ENCODE assay signal across 22 cellular contexts in genomic region chr22:31275576-31275975, GRCh38. TPM values are rescaled to one million over a fixed set of nuclear protein-coding genes. Genes with fewer than 3 reads are reported as not detected.
DNase-seq lines count a peak whose midpoint lies in the region; ATAC-seq, FAIRE-seq and TF ChIP-seq lines count a peak whose summit lies in the region.
"Had no signal": no experiment of that assay in that cellular context is flagged by ENCODE, and none has a peak within 500 bp of the region (broad histone marks: within the 10 kb centered on the region; RNA-seq: fewer than 3 reads in every experiment).

No MANE protein-coding gene starts in this region.

- H3K4me3 ChIP-seq in CD8-positive, alpha-beta T cell (ENCODE audit: low read depth, low read length), result no peak overlapping the region
- no peak overlapping the region for H3K4me3 ChIP-seq in endothelial cell of umbilical vein (replicated peaks in 1 of 3; ENCODE audit: insufficient read depth in 1 of 3, low read depth in 1 of 3, low read length in 3 of 3)
- no peak overlapping the region for H3K4me3 ChIP-seq in smooth muscle cell
- H3K4me3 ChIP-seq: BLaER1 treated with 17β-estradiol and CSF1 and Interleukin-3, amounts not matched to agents 10 nM and 100 nM; esophagus muscularis mucosa; gastrocnemius medialis; left ventricle myocardium inferior; skin epidermis had no signal

- WGBS in smooth muscle cell (ENCODE audit: low lambda C conversion rate), result 71% methylated on average over 5 of the region's 5 CpGs

- H2AFZ ChIP-seq in endothelial cell of umbilical vein (ENCODE audit: low read depth, low read length) (no peak overlapping the region), smooth muscle cell (ENCODE audit: low read depth) (no peak overlapping the region)

- peak overlapping the region; percentile 36 for H3K27ac Mint-ChIP-seq in activated CD8-positive, alpha-beta T cell treated with anti-CD3 and anti-CD28 coated beads for 36 hours
- no peak overlapping the region for H3K27ac Mint-ChIP-seq in activated CD8-positive, alpha-beta T cell treated with anti-CD3 and anti-CD28 coated beads, Interleukin-2, amount 10 ng/mL, durations not matched to agents 7 days and 5 days
- peak overlapping the region; percentile 91 for H3K27ac Mint-ChIP-seq in CD8-positive, alpha-beta T cell

- BruUV-seq in endothelial cell of umbilical vein (replicated peaks; lab: Mats Ljungman, UMichigan), result no TSS peak

- TF ChIP-seq CTCF in activated CD8-positive, alpha-beta T cell treated with anti-CD3 and anti-CD28 coated beads for 36 hours (IDR thresholded peaks at IDR 0.05), result no peak
- TF ChIP-seq CTCF in CD8-positive, alpha-beta T cell (IDR thresholded peaks at IDR 0.05), result no peak
- no peak for TF ChIP-seq CTCF in endothelial cell of umbilical vein (IDR thresholded peaks at IDR 0.05; ENCODE audit: extremely low read depth in 1 of 2, insufficient read depth in 1 of 2, low read depth in 1 of 2, low read length in 2 of 2)
- no peak for TF ChIP-seq CTCF in smooth muscle cell (IDR thresholded peaks at IDR 0.05; ENCODE audit: borderline replicate concordance, insufficient read depth, poor library complexity, severe bottlenecking)

- CTCF ChIA-PET in activated CD8-positive, alpha-beta T cell treated with anti-CD3 and anti-CD28 coated beads for 36 hours (lab: Charles Lee), result interaction anchor here (3.3 to 7.4 kb wide), 3 partner anchors 23 to 63 kb away, joined by 18 to 110 read pairs (median 51); partner anchors contain the start of gene LIMK2
- CTCF ChIA-PET in activated CD8-positive, alpha-beta T cell treated with anti-CD3 and anti-CD28 coated beads, Interleukin-2, amount 10 ng/mL, durations not matched to agents 7 days and 5 days (lab: Charles Lee), result interaction anchor here (1.1 to 1.2 kb wide), 2 partner anchors 19 to 168 kb away, joined by 3 to 4 read pairs; no protein-coding TSS in a partner anchor
- CTCF ChIA-PET in CD8-positive, alpha-beta T cell (lab: Charles Lee), result interaction anchor here (0.7 to 7.6 kb wide), 7 partner anchors 9 to 512 kb away, joined by 3 to 84 read pairs (median 5); partner anchors contain the start of genes LIMK2 and PIK3IP1
- CTCF ChIA-PET in endothelial cell of umbilical vein (lab: Charles Lee), result interaction anchor here (4.4 to 7.9 kb wide), 3 partner anchors 17 to 47 kb away, joined by 33 to 169 read pairs (median 50); partner anchors contain the start of gene PIK3IP1

- dilution Hi-C loops in endothelial cell of umbilical vein (cut with MboI; ENCODE audit: extremely low pct_ligation_motif_present, low sequenced_read_pairs), result no loop called here

- no peaks in the 10 kb centered on the region for H3K9me3 ChIP-seq in CD8-positive, alpha-beta T cell (ENCODE audit: low read length)
- H3K9me3 ChIP-seq in endothelial cell of umbilical vein (replicated peaks; ENCODE audit: control insufficient read depth, insufficient read depth, low read length) (no peaks in the 10 kb centered on the region), smooth muscle cell (replicated peaks; ENCODE audit: low read depth) (no peaks in the 10 kb centered on the region)
- H3K9me3 ChIP-seq: BLaER1 treated with 17β-estradiol and CSF1 and Interleukin-3, amounts not matched to agents 10 nM and 100 nM; esophagus muscularis mucosa; gastrocnemius medialis; left ventricle myocardium inferior had no signal

- intact Hi-C loops in activated CD8-positive, alpha-beta T cell treated with anti-CD3 and anti-CD28 coated beads for 36 hours (cut with micrococcal nuclease), result no loop called here
- intact Hi-C loops in CD8-positive, alpha-beta T cell (cut with DNase I, micrococcal nuclease), result loop anchor here in 1 of 2 experiments (10.0 kb wide), 1 partner anchor 311 kb away; the partner anchor contains the start of genes MORC2 and TUG1
- intact Hi-C loops in endothelial cell of umbilical vein (cut with micrococcal nuclease), result no loop called here

- H3K27me3 ChIP-seq in CD8-positive, alpha-beta T cell (ENCODE audit: insufficient read depth, low read length), result no peaks in the 10 kb centered on the region
- no peaks in the 10 kb centered on the region for H3K27me3 ChIP-seq in endothelial cell of umbilical vein (ENCODE audit: control insufficient read depth in 2 of 2, insufficient read depth in 2 of 2, low read length in 2 of 2)
- no peaks in the 10 kb centered on the region for H3K27me3 ChIP-seq in smooth muscle cell (ENCODE audit: low read depth)
- H3K27me3 ChIP-seq: BLaER1 treated with 17β-estradiol and CSF1 and Interleukin-3, amounts not matched to agents 10 nM and 100 nM; esophagus muscularis mucosa; gastrocnemius medialis had no signal

- no peaks in the 10 kb centered on the region for H3K9me1 ChIP-seq in endothelial cell of umbilical vein (replicated peaks; ENCODE audit: control insufficient read depth, extremely low read depth, insufficient read depth, low read length)

- no peaks in the 10 kb centered on the region for H3K9me3 Mint-ChIP-seq in activated CD8-positive, alpha-beta T cell treated with anti-CD3 and anti-CD28 coated beads for 36 hours
- no peaks in the 10 kb centered on the region for H3K9me3 Mint-ChIP-seq in activated CD8-positive, alpha-beta T cell treated with anti-CD3 and anti-CD28 coated beads, Interleukin-2, amount 10 ng/mL, durations not matched to agents 7 days and 5 days (ENCODE audit: insufficient read depth)
- H3K9me3 Mint-ChIP-seq in CD8-positive, alpha-beta T cell, result no peaks in the 10 kb centered on the region

- no peak for DNase-seq in activated CD8-positive, alpha-beta T cell treated with anti-CD3 and anti-CD28 coated beads for 36 hours
- no peak for DNase-seq in activated CD8-positive, alpha-beta T cell treated with anti-CD3 and anti-CD28 coated beads, Interleukin-2, amount 10 ng/mL, durations not matched to agents 7 days and 5 days
- no peak for DNase-seq in CD8-positive, alpha-beta T cell
- DNase-seq in endothelial cell of umbilical vein (ENCODE audit: low read depth, low spot score), result no peak
- no peak for DNase-seq in smooth muscle cell (lab: John Stamatoyannopoulos, UW; ENCODE audit: unreplicated experiment)
- DNase-seq in NCI-H1105 treated with DMSO at 0.1 percent for 48 hours (lab: John Stamatoyannopoulos, UW), result no peak
- DNase-seq in pons (ENCODE audit: low spot score), result no peak
- no peak for DNase-seq in Ammon's horn (ENCODE audit: low spot score)
- DNase-seq: activated CD4-positive, alpha-beta T cell treated with anti-CD3 and anti-CD28 coated beads, Interleukin-2, amount 50 U/mL, for 1 hour; DMS 273 treated with DMSO at 0.1 percent for 48 hours; gastrocnemius medialis; H7; hypothalamus; left ventricle myocardium inferior; NCI-H187; SIG-M5; stimulated activated CD4-positive, alpha-beta T cell treated with anti-CD3 and anti-CD28 coated beads, Interleukin-2, amount 100 ng/mL, for 24 hours; stimulated activated naive CD4-positive, alpha-beta T cell treated with Interleukin-2 at 50 U/mL for 16 hours had no signal

- H4K20me1 ChIP-seq in endothelial cell of umbilical vein (replicated peaks; ENCODE audit: control insufficient read depth, extremely low read depth, insufficient read depth, low read length) (no peaks in the 10 kb centered on the region), smooth muscle cell (ENCODE audit: low read depth) (peaks cover 41% of the 10 kb centered on the region)

- H3F3A ChIP-seq in smooth muscle cell (ENCODE audit: low read depth), result peaks cover 25% of the 10 kb centered on the region

- FAIRE-seq in endothelial cell of umbilical vein (lab: Jason Lieb, UNC), result peak; percentile 12
- FAIRE-seq: G401.6 had no signal

- TF ChIP-seq POLR2A in endothelial cell of umbilical vein (IDR thresholded peaks at IDR 0.05; ENCODE audit: low read depth, low read length), result no peak

- peaks cover 14% of the 10 kb centered on the region for H3K36me3 ChIP-seq in CD8-positive, alpha-beta T cell (ENCODE audit: insufficient read depth, low read length)
- H3K36me3 ChIP-seq in endothelial cell of umbilical vein (ENCODE audit: control insufficient read depth in 2 of 2, extremely low read depth in 1 of 2, insufficient read depth in 2 of 2, low read length in 2 of 2) (peaks cover 26 to 51% of the 10 kb centered on the region in 2 experiments), smooth muscle cell (ENCODE audit: low read depth) (peaks cover 17% of the 10 kb centered on the region)

- no peak for ATAC-seq in activated CD8-positive, alpha-beta T cell treated with anti-CD3 and anti-CD28 coated beads for 36 hours
- no peak for ATAC-seq in activated CD8-positive, alpha-beta T cell treated with anti-CD3 and anti-CD28 coated beads, Interleukin-2, amount 10 ng/mL, durations not matched to agents 7 days and 5 days
- ATAC-seq in CD8-positive, alpha-beta T cell, result no peak
- ATAC-seq: gastrocnemius medialis had no signal

- H3K27ac ChIP-seq in CD8-positive, alpha-beta T cell (ENCODE audit: low read depth, low read length), result peak overlapping the region; percentile 4
- H3K27ac ChIP-seq in endothelial cell of umbilical vein (ENCODE audit: insufficient read depth, low read depth, low read length) (no peak overlapping the region), smooth muscle cell (ENCODE audit: low read depth) (peak overlapping the region; percentile 14)
- H3K27ac ChIP-seq: BLaER1 treated with 17β-estradiol and CSF1 and Interleukin-3, amounts not matched to agents 10 nM and 100 nM; esophagus muscularis mucosa; gastrocnemius medialis; left ventricle myocardium inferior had no signal

- no peaks in the 10 kb centered on the region for H3K27me3 Mint-ChIP-seq in activated CD8-positive, alpha-beta T cell treated with anti-CD3 and anti-CD28 coated beads for 36 hours
- no peaks in the 10 kb centered on the region for H3K27me3 Mint-ChIP-seq in activated CD8-positive, alpha-beta T cell treated with anti-CD3 and anti-CD28 coated beads, Interleukin-2, amount 10 ng/mL, durations not matched to agents 7 days and 5 days (ENCODE audit: low read depth)
- H3K27me3 Mint-ChIP-seq in CD8-positive, alpha-beta T cell (ENCODE audit: low read depth), result no peaks in the 10 kb centered on the region

- no peak overlapping the region for H3K4me3 Mint-ChIP-seq in activated CD8-positive, alpha-beta T cell treated with anti-CD3 and anti-CD28 coated beads for 36 hours
- no peak overlapping the region for H3K4me3 Mint-ChIP-seq in activated CD8-positive, alpha-beta T cell treated with anti-CD3 and anti-CD28 coated beads, Interleukin-2, amount 10 ng/mL, durations not matched to agents 7 days and 5 days
- no peak overlapping the region for H3K4me3 Mint-ChIP-seq in CD8-positive, alpha-beta T cell

- H3K36me3 Mint-ChIP-seq in activated CD8-positive, alpha-beta T cell treated with anti-CD3 and anti-CD28 coated beads for 36 hours (ENCODE audit: low read depth), result peaks cover 46% of the 10 kb centered on the region
- peaks cover 65% of the 10 kb centered on the region for H3K36me3 Mint-ChIP-seq in activated CD8-positive, alpha-beta T cell treated with anti-CD3 and anti-CD28 coated beads, Interleukin-2, amount 10 ng/mL, durations not matched to agents 7 days and 5 days (ENCODE audit: low read depth)
- H3K36me3 Mint-ChIP-seq in CD8-positive, alpha-beta T cell, result peaks cover 57% of the 10 kb centered on the region

- H3K4me2 ChIP-seq in endothelial cell of umbilical vein (ENCODE audit: insufficient read depth, low read length), result no peak overlapping the region
- H3K4me2 ChIP-seq in smooth muscle cell, result no peak overlapping the region
- H3K4me2 ChIP-seq: BLaER1 treated with 17β-estradiol and CSF1 and Interleukin-3, amounts not matched to agents 10 nM and 100 nM had no signal

- H3K9ac ChIP-seq in endothelial cell of umbilical vein (replicated peaks; ENCODE audit: extremely low read depth, insufficient read depth, low read length) (no peak overlapping the region), smooth muscle cell (ENCODE audit: low read depth) (no peak overlapping the region)

- peaks cover 68% of the 10 kb centered on the region for H3K4me1 Mint-ChIP-seq in activated CD8-positive, alpha-beta T cell treated with anti-CD3 and anti-CD28 coated beads for 36 hours (ENCODE audit: low read depth)
- peaks cover 28% of the 10 kb centered on the region for H3K4me1 Mint-ChIP-seq in activated CD8-positive, alpha-beta T cell treated with anti-CD3 and anti-CD28 coated beads, Interleukin-2, amount 10 ng/mL, durations not matched to agents 7 days and 5 days (ENCODE audit: low read depth)
- H3K4me1 Mint-ChIP-seq in CD8-positive, alpha-beta T cell (ENCODE audit: low read depth), result peaks cover 81% of the 10 kb centered on the region

- peaks cover 89% of the 10 kb centered on the region for H3K4me1 ChIP-seq in CD8-positive, alpha-beta T cell (ENCODE audit: insufficient read depth, low read length)
- H3K4me1 ChIP-seq in endothelial cell of umbilical vein (ENCODE audit: control insufficient read depth, extremely low read depth, insufficient read depth, low read length) (no peaks in the 10 kb centered on the region), smooth muscle cell (ENCODE audit: low read depth) (no peaks in the 10 kb centered on the region)
- H3K4me1 ChIP-seq: BLaER1 treated with 17β-estradiol and CSF1 and Interleukin-3, amounts not matched to agents 10 nM and 100 nM; gastrocnemius medialis had no signal

- H3K79me2 ChIP-seq in endothelial cell of umbilical vein (ENCODE audit: control insufficient read depth, insufficient read depth, low read length) (no peaks in the 10 kb centered on the region), smooth muscle cell (ENCODE audit: low read depth) (no peaks in the 10 kb centered on the region)

- POLR2A ChIA-PET in activated CD8-positive, alpha-beta T cell treated with anti-CD3 and anti-CD28 coated beads for 36 hours (lab: Charles Lee), result no interaction called here
- POLR2A ChIA-PET in activated CD8-positive, alpha-beta T cell treated with anti-CD3 and anti-CD28 coated beads, Interleukin-2, amount 10 ng/mL, durations not matched to agents 7 days and 5 days (lab: Charles Lee), result interaction anchor here (1.5 kb wide), 1 partner anchor 17 kb away, joined by 5 read pairs; the partner anchor contains the start of gene PIK3IP1
- POLR2A ChIA-PET in CD8-positive, alpha-beta T cell (lab: Charles Lee), result interaction anchor here (7.0 to 18.7 kb wide), 2 partner anchors 10 to 19 kb away, joined by 57 to 608 read pairs; partner anchors contain the start of gene PIK3IP1
- POLR2A ChIA-PET in endothelial cell of umbilical vein (lab: Charles Lee), result no interaction called here

RNA-seq across cellular contexts. Expression of gene PIK3IP1, which starts 16.7 kb away (rescaled TPM):
- total RNA-seq in activated CD8-positive, alpha-beta T cell treated with anti-CD3 and anti-CD28 coated beads for 36 hours, result 10 to 100 TPM; 18.2 to 19.6 TPM
- 10 to 100 TPM; 13.2 to 16.1 TPM for total RNA-seq in activated CD8-positive, alpha-beta T cell treated with anti-CD3 and anti-CD28 coated beads, Interleukin-2, amount 10 ng/mL, durations not matched to agents 7 days and 5 days
- total RNA-seq in CD8-positive, alpha-beta T cell, result 100 to 1,000 TPM; 802 to 814 TPM
- total RNA-seq in endothelial cell of umbilical vein (7.7 and 8.4 TPM in 2 replicates), smooth muscle cell (12.6 and 16.9 TPM in 2 replicates)
- polyA plus RNA-seq in endothelial cell of umbilical vein (11.1 and 13.2 TPM in 2 replicates), smooth muscle cell (20.2 and 26.3 TPM in 2 replicates)
- 9.5 and 12.6 TPM in 2 replicates for polyA plus RNA-seq in endothelial cell of umbilical vein (2011; cell fraction: cytosol; rRNA removed)
- 8.8 TPM in 2 replicates for polyA plus RNA-seq in endothelial cell of umbilical vein (2011; cell fraction: nucleus; rRNA removed)
- polyA plus RNA-seq in endothelial cell of umbilical vein (2012), result 12.8 and 19.8 TPM in 2 replicates
- polyA minus RNA-seq in endothelial cell of umbilical vein, result 10.6 and 10.9 TPM in 2 replicates
- polyA minus RNA-seq in endothelial cell of umbilical vein (2011; cell fraction: cytosol; rRNA and poly(A)+ RNA removed), result 1.0 TPM
- polyA minus RNA-seq in endothelial cell of umbilical vein (2011; cell fraction: nucleus; rRNA and poly(A)+ RNA removed), result 7.2 and 7.8 TPM in 2 replicates

Comparison
In these comparisons a context has a peak if more than half of its experiments do, and no peak if none do; other contexts are left out.
1. POLR2A ChIA-PET loops: an anchor here in activated CD8-positive, alpha-beta T cell treated with anti-CD3 and anti-CD28 coated beads, Interleukin-2, amount 10 ng/mL, durations not matched to agents 7 days and 5 days (1.5 kb wide) and CD8-positive, alpha-beta T cell (7.0 to 18.7 kb wide); none called in activated CD8-positive, alpha-beta T cell treated with anti-CD3 and anti-CD28 coated beads for 36 hours and endothelial cell of umbilical vein.
2. RNA of gene PIK3IP1, which starts 16.7 kb away (total RNA-seq): 802 to 814 TPM in CD8-positive, alpha-beta T cell; 18.2 to 19.6 TPM in activated CD8-positive, alpha-beta T cell treated with anti-CD3 and anti-CD28 coated beads for 36 hours, 12.6 to 16.9 TPM in smooth muscle cell, 13.2 to 16.1 TPM in activated CD8-positive, alpha-beta T cell treated with anti-CD3 and anti-CD28 coated beads, Interleukin-2, amount 10 ng/mL, durations not matched to agents 7 days and 5 days and 7.7 to 8.4 TPM in endothelial cell of umbilical vein; every median in the first group is over 10 times any median in the second.